Comparison of ENCODE assay signal across 17 cellular contexts in the genomic region with DNA sequence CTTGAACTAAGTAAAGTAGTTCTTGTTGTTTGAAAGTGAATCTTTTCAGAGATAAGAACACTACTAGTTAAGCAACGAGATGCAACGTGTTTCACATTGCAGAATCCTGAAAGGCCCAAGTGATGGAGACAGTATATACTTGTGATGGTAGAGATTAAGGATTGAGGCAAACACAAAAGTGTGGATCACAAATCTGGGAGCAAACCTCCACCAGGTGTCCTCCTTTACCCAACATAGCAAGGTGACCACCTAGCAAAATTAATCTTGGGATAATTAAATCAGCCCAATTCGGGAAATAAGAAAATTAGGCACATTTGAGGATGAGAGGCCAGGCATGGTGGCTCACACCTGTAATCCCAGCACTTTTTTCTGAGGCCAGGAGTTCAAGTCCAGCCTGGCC.
DNase-seq lines count a peak whose midpoint lies in the region; ATAC-seq, FAIRE-seq and TF ChIP-seq lines count a peak whose summit lies in the region.
"Had no signal": no experiment of that assay in that cellular context is flagged by ENCODE, and none has a peak within 500 bp of the region (broad histone marks: within the 10 kb centered on the region; RNA-seq: fewer than 3 reads in every experiment).

No MANE protein-coding gene starts in this region.

- intact Hi-C loops in OCI-LY7 (cut with micrococcal nuclease; ENCODE audit: unreplicated experiment): no loop called here

- H3K9me2 ChIP-seq in SK-N-SH (no peaks in the 10 kb centered on the region), OCI-LY7 (ENCODE audit: insufficient read depth, low read length) (no peaks in the 10 kb centered on the region)

- H3K9ac ChIP-seq in SK-N-SH: no peak overlapping the region
- H3K9ac ChIP-seq in neural progenitor cell: no peak overlapping the region

- H3K36me3 ChIP-seq in SK-N-SH (replicated peaks in 1 of 2; ENCODE audit: control insufficient read depth in 1 of 2, insufficient read depth in 2 of 2, low read length in 1 of 2): no peaks in the 10 kb centered on the region
- H3K36me3 ChIP-seq in bronchial epithelial cell (ENCODE audit: control insufficient read depth, insufficient read depth, low read length): no peaks in the 10 kb centered on the region
- H3K36me3 ChIP-seq in neural progenitor cell: no peaks in the 10 kb centered on the region
- no peaks in the 10 kb centered on the region for H3K36me3 ChIP-seq in OCI-LY7 (ENCODE audit: insufficient read depth, low read length)

- H3K36me3 Mint-ChIP-seq in neural progenitor cell: peaks cover 3% of the 10 kb centered on the region
- H3K36me3 Mint-ChIP-seq: T-cell had no signal

- H3K79me2 ChIP-seq in SK-N-SH (ENCODE audit: insufficient read depth): no peaks in the 10 kb centered on the region
- no peaks in the 10 kb centered on the region for H3K79me2 ChIP-seq in neural progenitor cell (ENCODE audit: low read depth)
- H3K79me2 ChIP-seq in OCI-LY7 (ENCODE audit: insufficient read depth, low read depth, low read length): no peaks in the 10 kb centered on the region

- peaks cover 9% of the 10 kb centered on the region for H3K9me3 Mint-ChIP-seq in neural progenitor cell
- H3K9me3 Mint-ChIP-seq: activated T-helper 17 cell treated with anti-CD3 and anti-CD28 coated beads, Interleukin-2, amount 50 U/mL, for 72 hours; T-cell had no signal

- no peaks in the 10 kb centered on the region for H3K27me3 ChIP-seq in SK-N-SH (ENCODE audit: insufficient read depth)
- H3K27me3 ChIP-seq in bronchial epithelial cell (ENCODE audit: control insufficient read depth, insufficient read depth, low read length): no peaks in the 10 kb centered on the region
- no peaks in the 10 kb centered on the region for H3K27me3 ChIP-seq in neural progenitor cell

- peaks cover 3% of the 10 kb centered on the region for H3K27me3 Mint-ChIP-seq in neural progenitor cell (ENCODE audit: insufficient read depth, low read depth)
- H3K27me3 Mint-ChIP-seq: activated T-helper 17 cell treated with anti-CD3 and anti-CD28 coated beads, Interleukin-2, amount 50 U/mL, for 72 hours had no signal

- TF ChIP-seq CTCF in SK-N-SH (IDR thresholded peaks at IDR 0.05) (0 out of 2 replicates have a peak, but pooled peaks have one; percentile 24), LNCAP (IDR thresholded peaks at IDR 0.05) (peak; percentile 11; the same call in 1 of the 2 replicates), bronchial epithelial cell (IDR thresholded peaks at IDR 0.05; ENCODE audit: insufficient read depth, low read length, severe bottlenecking) (peak; percentile 40), neural progenitor cell (IDR thresholded peaks at IDR 0.05) (peak; percentile 38), OCI-LY7 (conservative IDR thresholded peaks at IDR 0.05; ENCODE audit: low read length) (no peak)

- CTCF ChIA-PET in SK-N-SH (lab: Yijun Ruan, JAX) (no interaction called here), HEK293T (lab: Yijun Ruan, JAX) (interaction anchor here (2.4 kb wide), 1 partner anchor 576 kb away, joined by 9 read pairs; no protein-coding TSS in a partner anchor), OCI-LY7 (lab: Charles Lee; ENCODE audit: unreplicated experiment) (no interaction called here)

- no peak overlapping the region for H2AFZ ChIP-seq in SK-N-SH (ENCODE audit: low read depth)
- H2AFZ ChIP-seq in neural progenitor cell (replicated peaks): no peak overlapping the region
- no peak overlapping the region for H2AFZ ChIP-seq in OCI-LY7 (ENCODE audit: low read length)

- H3K4me2 ChIP-seq in SK-N-SH (no peak overlapping the region), neural progenitor cell (no peak overlapping the region), OCI-LY7 (ENCODE audit: low read length) (no peak overlapping the region)

- H3F3A ChIP-seq in SK-N-SH (replicated peaks; ENCODE audit: insufficient read depth) (no peaks in the 10 kb centered on the region), neural progenitor cell (ENCODE audit: low read depth) (no peaks in the 10 kb centered on the region)

- no peak overlapping the region for H3K27ac ChIP-seq in SK-N-SH (ENCODE audit: low read depth in 2 of 2, low read length in 1 of 2)
- no peak overlapping the region for H3K27ac ChIP-seq in neural progenitor cell
- no peak overlapping the region for H3K27ac ChIP-seq in OCI-LY7 (ENCODE audit: low read depth, low read length, poor library complexity, severe bottlenecking)

- DNase-seq in SK-N-SH (no peak), bronchial epithelial cell (ENCODE audit: low read depth) (peak; percentile 23), neural progenitor cell (ENCODE audit: low spot score) (no peak), HEK293T (ENCODE audit: extremely low spot score) (no peak), NCI-H187 treated with DMSO at 0.1 percent for 48 hours (lab: John Stamatoyannopoulos, UW) (no peak), OCI-LY7 (ENCODE audit: low spot score) (no peak)
- DNase-seq: activated CD4-positive, CD25-positive, alpha-beta regulatory T cell; activated CD8-positive, alpha-beta memory T cell treated with anti-CD3 and anti-CD28 coated beads for 24 hours; DMS53; GOT3; right cardiac atrium; stimulated activated CD4-positive, alpha-beta T cell treated with anti-CD3 and anti-CD28 coated beads, Interleukin-1b, Interleukin-23, amount 100 ng/mL, for 48 hours; T-cell had no signal

- no peak for ATAC-seq in SK-N-SH treated with all-trans-retinoic acid at 6 μM for 48 hours
- ATAC-seq: activated T-helper 17 cell treated with anti-CD3 and anti-CD28 coated beads, Interleukin-2, amount 50 U/mL, for 72 hours; right cardiac atrium; T-cell had no signal

- no peak overlapping the region for H3K4me3 ChIP-seq in SK-N-SH (ENCODE audit: low read depth in 2 of 2, low read length in 1 of 2)
- no peak overlapping the region for H3K4me3 ChIP-seq in bronchial epithelial cell (ENCODE audit: low read depth, low read length)
- H3K4me3 ChIP-seq in neural progenitor cell: no peak overlapping the region
- H3K4me3 ChIP-seq in OCI-LY7 (ENCODE audit: low read depth, low read length, poor library complexity, severe bottlenecking): no peak overlapping the region

- 31% methylated on average over 3 of the region's 3 CpGs for WGBS in SK-N-SH (ENCODE audit: low lambda C conversion rate)

- TF ChIP-seq EP300 in SK-N-SH (IDR thresholded peaks at IDR 0.05; ENCODE audit: borderline replicate concordance in 1 of 2, low read depth in 1 of 2, low read length in 1 of 2): no peak

- H3K4me1 ChIP-seq in SK-N-SH (ENCODE audit: control insufficient read depth in 1 of 2, insufficient read depth in 2 of 2, low read depth in 1 of 2, low read length in 1 of 2) (no peaks in the 10 kb centered on the region; a peak in 1 of 4 replicates), neural progenitor cell (peaks cover 29% of the 10 kb centered on the region), OCI-LY7 (ENCODE audit: insufficient read depth, low read length, poor library complexity, severe bottlenecking) (no peaks in the 10 kb centered on the region)

- H3K27ac Mint-ChIP-seq in neural progenitor cell: no peak overlapping the region
- H3K27ac Mint-ChIP-seq: activated T-helper 17 cell treated with anti-CD3 and anti-CD28 coated beads, Interleukin-2, amount 50 U/mL, for 72 hours; T-cell had no signal

- H3K4me1 Mint-ChIP-seq in neural progenitor cell: peaks cover 27% of the 10 kb centered on the region
- H3K4me1 Mint-ChIP-seq: activated T-helper 17 cell treated with anti-CD3 and anti-CD28 coated beads, Interleukin-2, amount 50 U/mL, for 72 hours; T-cell had no signal

- no peaks in the 10 kb centered on the region for H4K20me1 ChIP-seq in SK-N-SH (ENCODE audit: insufficient read depth)
- no peaks in the 10 kb centered on the region for H4K20me1 ChIP-seq in neural progenitor cell (ENCODE audit: low read depth)
- H4K20me1 ChIP-seq in OCI-LY7 (ENCODE audit: insufficient read depth, low read length): no peaks in the 10 kb centered on the region

- POLR2A ChIA-PET in SK-N-SH (lab: Yijun Ruan, JAX) (no interaction called here), HEK293T (lab: Yijun Ruan, JAX) (no interaction called here), OCI-LY7 (lab: Charles Lee) (no interaction called here)

- TF ChIP-seq RAD21 in SK-N-SH (IDR thresholded peaks at IDR 0.05; ENCODE audit: low read length): peak; percentile 53

- no peak overlapping the region for H3K4me3 Mint-ChIP-seq in neural progenitor cell
- H3K4me3 Mint-ChIP-seq: activated T-helper 17 cell treated with anti-CD3 and anti-CD28 coated beads, Interleukin-2, amount 50 U/mL, for 72 hours; T-cell had no signal

- no TSS peak for BruUV-seq in OCI-LY7 (replicated peaks; lab: Mats Ljungman, UMichigan)

- no peak for FAIRE-seq in bronchial epithelial cell (lab: Jason Lieb, UNC)
- FAIRE-seq: endothelial cell of umbilical vein had no signal

- H3K9me3 ChIP-seq in SK-N-SH: no peaks in the 10 kb centered on the region
- H3K9me3 ChIP-seq in neural progenitor cell (ENCODE audit: low read depth): no peaks in the 10 kb centered on the region
- no peaks in the 10 kb centered on the region for H3K9me3 ChIP-seq in OCI-LY7 (ENCODE audit: low read length)

TF ChIP-seq in SK-N-SH, 30 proteins besides CTCF, POLR2A, EP300 and RAD21 (continues in another document):
- TF ChIP-seq TEAD4 (IDR thresholded peaks at IDR 0.05; ENCODE audit: borderline replicate concordance, insufficient read depth) (no peak), RCOR1 (IDR thresholded peaks at IDR 0.05; ENCODE audit: low read length) (no peak)

TF ChIP-seq in SK-N-SH treated with all-trans-retinoic acid at 6 μM for 48 hours, 23 proteins besides CTCF, POLR2A, EP300 and RAD21:
- no peak for TF ChIP-seq ZNF70 (CRISPR knock-in tag; IDR thresholded peaks at IDR 0.05)

TF ChIP-seq in HEK293T, 16 proteins besides CTCF, POLR2A, EP300 and RAD21:
- no peak for TF ChIP-seq ZNF384 (IDR thresholded peaks at IDR 0.05)
- no peak for TF ChIP-seq NFRKB (IDR thresholded peaks at IDR 0.05)
- TF ChIP-seq FOXA1 (IDR thresholded peaks at IDR 0.05): no peak
